Comparison of ENCODE assay signal across 15 cellular contexts in genomic region chr20:48819089-48819488, GRCh38. TPM values are rescaled to one million over a fixed set of nuclear protein-coding genes. Genes with fewer than 3 reads are reported as not detected.
DNase-seq lines count a peak whose midpoint lies in the region; ATAC-seq and TF ChIP-seq lines count a peak whose summit lies in the region.
"Had no signal": no experiment of that assay in that cellular context is flagged by ENCODE, and none has a peak within 500 bp of the region (broad histone marks: within the 10 kb centered on the region; RNA-seq: fewer than 3 reads in every experiment).

No MANE protein-coding gene starts in this region.

- POLR2A ChIA-PET in HEK293 (lab: Yijun Ruan, JAX), result no interaction called here
- POLR2A ChIA-PET in activated naive CD8-positive, alpha-beta T cell treated with anti-CD3 and anti-CD28 coated beads, Interleukin-2, amount 10 ng/mL, durations not matched to agents 7 days and 5 days (lab: Charles Lee), result interaction anchor here (0.8 to 3.0 kb wide), 7 partner anchors 9 to 112 kb away, joined by 3 to 19 read pairs (median 4); partner anchors contain the start of gene PREX1

- no peak for ATAC-seq in activated naive CD8-positive, alpha-beta T cell treated with anti-CD3 and anti-CD28 coated beads, Interleukin-2, amount 10 ng/mL, durations not matched to agents 7 days and 5 days (ENCODE audit: low read depth)
- ATAC-seq in GM21825 (IDR thresholded peaks at IDR 0.05; ENCODE audit: unreplicated experiment) (no peak), HG02571 (IDR thresholded peaks at IDR 0.05; ENCODE audit: unreplicated experiment) (no peak)

- TF ChIP-seq CTCF in HEK293 (tag by site-specific recombination; IDR thresholded peaks at IDR 0.05), result no peak

- no peaks in the 10 kb centered on the region for H3K9me3 Mint-ChIP-seq in T-helper 1 cell treated with Interleukin-12 subunit alpha and Interleukin-12 subunit beta and Interleukin-4 antibody, amounts not matched to agents 30 μg/mL and 1 μg/mL, for 36 hours
- no peaks in the 10 kb centered on the region for H3K9me3 Mint-ChIP-seq in activated naive CD8-positive, alpha-beta T cell treated with anti-CD3 and anti-CD28 coated beads, Interleukin-2, amount 10 ng/mL, durations not matched to agents 7 days and 5 days

- peaks cover 49% of the 10 kb centered on the region for H3K36me3 Mint-ChIP-seq in T-helper 1 cell treated with Interleukin-12 subunit alpha and Interleukin-12 subunit beta and Interleukin-4 antibody, amounts not matched to agents 30 μg/mL and 1 μg/mL, for 36 hours (ENCODE audit: low read depth)
- H3K36me3 Mint-ChIP-seq in activated naive CD8-positive, alpha-beta T cell treated with anti-CD3 and anti-CD28 coated beads, Interleukin-2, amount 10 ng/mL, durations not matched to agents 7 days and 5 days, result peaks cover 40% of the 10 kb centered on the region

- no peak for DNase-seq in T-helper 1 cell
- DNase-seq in activated naive CD8-positive, alpha-beta T cell treated with anti-CD3 and anti-CD28 coated beads, Interleukin-2, amount 10 ng/mL, durations not matched to agents 7 days and 5 days, result no peak
- DNase-seq in posterior vena cava (ENCODE audit: low spot score), result peak; percentile 35
- no peak for DNase-seq in CD1c-positive myeloid dendritic cell (ENCODE audit: extremely low spot score)
- DNase-seq: colonic mucosa, GF-D8, kidney, NCI-H1105, SIG-M5, tibial artery had no signal

- H3K27ac ChIP-seq in HEK293 (ENCODE audit: extremely low read depth, low read depth, low read length), result no peak overlapping the region
- H3K27ac ChIP-seq: 22Rv1, colonic mucosa, tibial artery had no signal

- peaks cover 78% of the 10 kb centered on the region for H3K4me1 Mint-ChIP-seq in T-helper 1 cell treated with Interleukin-12 subunit alpha and Interleukin-12 subunit beta and Interleukin-4 antibody, amounts not matched to agents 30 μg/mL and 1 μg/mL, for 36 hours (ENCODE audit: low read depth)
- H3K4me1 Mint-ChIP-seq in activated naive CD8-positive, alpha-beta T cell treated with anti-CD3 and anti-CD28 coated beads, Interleukin-2, amount 10 ng/mL, durations not matched to agents 7 days and 5 days, result peaks cover 85% of the 10 kb centered on the region

- peak overlapping the region; percentile 84 for H3K27ac Mint-ChIP-seq in T-helper 1 cell treated with Interleukin-12 subunit alpha and Interleukin-12 subunit beta and Interleukin-4 antibody, amounts not matched to agents 30 μg/mL and 1 μg/mL, for 36 hours
- H3K27ac Mint-ChIP-seq in activated naive CD8-positive, alpha-beta T cell treated with anti-CD3 and anti-CD28 coated beads, Interleukin-2, amount 10 ng/mL, durations not matched to agents 7 days and 5 days, result peak overlapping the region; percentile 82

- H3K36me3 ChIP-seq in HEK293 (ENCODE audit: control insufficient read depth in 2 of 2, insufficient read depth in 1 of 2, low read length in 2 of 2), result no peaks in the 10 kb centered on the region
- H3K36me3 ChIP-seq: colonic mucosa, tibial artery had no signal

- peak overlapping the region; percentile 60 for H3K4me3 Mint-ChIP-seq in T-helper 1 cell treated with Interleukin-12 subunit alpha and Interleukin-12 subunit beta and Interleukin-4 antibody, amounts not matched to agents 30 μg/mL and 1 μg/mL, for 36 hours
- H3K4me3 Mint-ChIP-seq in activated naive CD8-positive, alpha-beta T cell treated with anti-CD3 and anti-CD28 coated beads, Interleukin-2, amount 10 ng/mL, durations not matched to agents 7 days and 5 days, result peak overlapping the region; percentile 64

- H3K4me1 ChIP-seq in HEK293 (ENCODE audit: control insufficient read depth, insufficient read depth, low read length), result no peaks in the 10 kb centered on the region; the same call in 1 of the 2 replicates
- H3K4me1 ChIP-seq: colonic mucosa had no signal

- CTCF ChIA-PET in HEK293 (lab: Yijun Ruan, JAX), result interaction anchor here (1.2 kb wide), 1 partner anchor 86 kb away, joined by 4 read pairs; no protein-coding TSS in a partner anchor

- no peaks in the 10 kb centered on the region for H3K27me3 Mint-ChIP-seq in T-helper 1 cell treated with Interleukin-12 subunit alpha and Interleukin-12 subunit beta and Interleukin-4 antibody, amounts not matched to agents 30 μg/mL and 1 μg/mL, for 36 hours (ENCODE audit: low read depth)
- no peaks in the 10 kb centered on the region for H3K27me3 Mint-ChIP-seq in activated naive CD8-positive, alpha-beta T cell treated with anti-CD3 and anti-CD28 coated beads, Interleukin-2, amount 10 ng/mL, durations not matched to agents 7 days and 5 days

- intact Hi-C loops in posterior vena cava (cut with DNase I), result no loop called here

- H3K9me3 ChIP-seq in HEK293 (ENCODE audit: control insufficient read depth, insufficient read depth, low read depth, low read length), result no peaks in the 10 kb centered on the region
- H3K9me3 ChIP-seq: colonic mucosa, tibial artery had no signal

- H3K4me3 ChIP-seq in HEK293 (ENCODE audit: low read depth, low read length), result no peak overlapping the region
- H3K4me3 ChIP-seq: colonic mucosa, tibial artery had no signal

TF ChIP-seq in HEK293, 187 proteins besides CTCF, POLR2A, EP300 and RAD21:
- TF ChIP-seq ZNF623 (tag by site-specific recombination; IDR thresholded peaks at IDR 0.05), result peak; percentile 97
- no peak for TF ChIP-seq ZNF292 (tag by site-specific recombination; IDR thresholded peaks at IDR 0.05; ENCODE audit: borderline replicate concordance, low read depth)

RNA-seq across cellular contexts. Expression of gene PREX1, which starts 8.7 kb away (rescaled TPM):
- 100 to 1,000 TPM; 142 to 147 TPM for total RNA-seq in activated naive CD8-positive, alpha-beta T cell treated with anti-CD3 and anti-CD28 coated beads, Interleukin-2, amount 10 ng/mL, durations not matched to agents 7 days and 5 days
- total RNA-seq in posterior vena cava, result 10 to 100 TPM; 16.9 to 22.0 TPM

Comparison
In these comparisons a context has a peak if more than half of its experiments do, and no peak if none do; other contexts are left out.
1. RNA of gene PREX1, which starts 8.7 kb away (total RNA-seq): 142 to 147 TPM in activated naive CD8-positive, alpha-beta T cell treated with anti-CD3 and anti-CD28 coated beads, Interleukin-2, amount 10 ng/mL, durations not matched to agents 7 days and 5 days; 16.9 to 22.0 TPM in posterior vena cava; every median in the first group is over 4 times any median in the second.